9 cellular contexts compared by ENCODE assay signal in the genomic region with DNA sequence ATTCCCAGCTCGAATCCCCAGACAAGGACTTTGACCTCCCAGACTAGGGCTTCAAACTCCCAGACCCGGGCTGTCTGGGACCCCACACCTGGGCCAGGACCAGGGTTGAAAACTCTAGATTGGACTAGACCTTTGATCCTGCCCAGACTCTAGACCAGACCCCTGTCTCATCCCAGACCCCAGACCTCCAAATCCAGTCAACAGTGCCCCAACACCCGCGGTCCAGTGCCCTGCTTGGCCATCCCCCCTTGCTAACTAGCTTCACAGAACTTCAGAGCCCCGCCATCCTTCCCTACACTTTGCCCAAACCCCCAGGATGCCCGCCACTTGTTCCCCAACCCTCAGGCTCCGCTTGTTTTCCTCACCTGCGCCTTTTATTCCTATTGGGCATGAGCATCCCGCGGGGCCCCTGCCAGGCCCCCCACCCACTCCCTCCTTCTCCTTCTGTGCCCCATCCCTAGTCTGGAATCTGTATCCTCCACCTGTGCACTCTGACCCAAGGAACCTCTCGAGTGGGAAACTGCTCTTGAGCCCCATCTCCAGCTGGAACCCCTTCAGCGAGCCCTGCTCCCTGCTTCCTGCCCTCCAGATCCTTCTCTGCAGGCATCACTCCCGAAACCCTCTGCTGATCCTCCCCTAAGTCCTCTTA. TPM values are rescaled to one million over a fixed set of nuclear protein-coding genes. Genes with fewer than 3 reads are reported as not detected.
DNase-seq lines count a peak whose midpoint lies in the region; ATAC-seq, FAIRE-seq and TF ChIP-seq lines count a peak whose summit lies in the region.
"Had no signal": no experiment of that assay in that cellular context is flagged by ENCODE, and none has a peak within 500 bp of the region (broad histone marks: within the 10 kb centered on the region; RNA-seq: fewer than 3 reads in every experiment).

No MANE protein-coding gene starts in this region.

- CTCF ChIA-PET in activated CD4-positive, alpha-beta T cell treated with anti-CD3 and anti-CD28 coated beads for 36 hours (lab: Charles Lee), result interaction anchor here (1.0 to 4.3 kb wide), 5 partner anchors 10 to 88 kb away, joined by 3 to 47 read pairs (median 8); partner anchors contain the start of gene IFRD2

- H3K4me1 ChIP-seq in kidney (ENCODE audit: control insufficient read depth in 1 of 2, insufficient read depth in 1 of 2, low read depth in 1 of 2, low read length in 2 of 2), result peaks cover 18 to 48% of the 10 kb centered on the region in 2 donors

- no peak for FAIRE-seq in kidney (lab: Jason Lieb, UNC)

- peak overlapping the region; percentile 77 to 93 for H3K4me3 ChIP-seq in kidney (ENCODE audit: low read length in 2 of 2)

- H3K27ac ChIP-seq in kidney (ENCODE audit: low read depth in 2 of 2, low read length in 2 of 2) (peak overlapping the region; percentile 89 to 93), substantia nigra (ENCODE audit: low read depth, low read length, poor library complexity, severe bottlenecking) (peak overlapping the region; percentile 88)

- H3K4me3 Mint-ChIP-seq in activated CD4-positive, alpha-beta T cell treated with anti-CD3 and anti-CD28 coated beads for 36 hours, result peak overlapping the region; percentile 90
- peak overlapping the region; percentile 100 for H3K4me3 Mint-ChIP-seq in activated naive CD8-positive, alpha-beta T cell treated with anti-CD3 and anti-CD28 coated beads, Interleukin-2, amount 10 ng/mL, durations not matched to agents 7 days and 5 days

- H3K36me3 Mint-ChIP-seq in activated CD4-positive, alpha-beta T cell treated with anti-CD3 and anti-CD28 coated beads for 36 hours (ENCODE audit: low read depth), result peaks cover 22% of the 10 kb centered on the region
- peaks cover 16% of the 10 kb centered on the region for H3K36me3 Mint-ChIP-seq in activated naive CD8-positive, alpha-beta T cell treated with anti-CD3 and anti-CD28 coated beads, Interleukin-2, amount 10 ng/mL, durations not matched to agents 7 days and 5 days

- no peak for DNase-seq in activated CD4-positive, alpha-beta T cell treated with anti-CD3 and anti-CD28 coated beads for 36 hours
- no peak for DNase-seq in activated CD4-positive, alpha-beta T cell treated with anti-CD3 and anti-CD28 coated beads for 4 hours
- DNase-seq in activated naive CD8-positive, alpha-beta T cell treated with anti-CD3 and anti-CD28 coated beads, Interleukin-2, amount 10 ng/mL, durations not matched to agents 7 days and 5 days, result no peak
- DNase-seq in kidney (peak; percentile 60), substantia nigra (lab: John Stamatoyannopoulos, UW) (no peak), NCI-H2196 treated with DMSO at 0.1 percent for 48 hours (lab: John Stamatoyannopoulos, UW; ENCODE audit: unreplicated experiment) (no peak), iPS-NIHi11 (ENCODE audit: low spot score) (no peak)

- no peak for TF ChIP-seq CTCF in kidney (IDR thresholded peaks at IDR 0.05; ENCODE audit: borderline replicate concordance, extremely low read depth, insufficient read depth)

- H3K27me3 Mint-ChIP-seq in activated CD4-positive, alpha-beta T cell treated with anti-CD3 and anti-CD28 coated beads for 36 hours, result no peaks in the 10 kb centered on the region
- H3K27me3 Mint-ChIP-seq in activated naive CD8-positive, alpha-beta T cell treated with anti-CD3 and anti-CD28 coated beads, Interleukin-2, amount 10 ng/mL, durations not matched to agents 7 days and 5 days, result no peaks in the 10 kb centered on the region

- peaks cover 38% of the 10 kb centered on the region for H3K4me1 Mint-ChIP-seq in activated CD4-positive, alpha-beta T cell treated with anti-CD3 and anti-CD28 coated beads for 36 hours
- peaks cover 27% of the 10 kb centered on the region for H3K4me1 Mint-ChIP-seq in activated naive CD8-positive, alpha-beta T cell treated with anti-CD3 and anti-CD28 coated beads, Interleukin-2, amount 10 ng/mL, durations not matched to agents 7 days and 5 days

- peak overlapping the region; percentile 96 for H3K27ac Mint-ChIP-seq in activated CD4-positive, alpha-beta T cell treated with anti-CD3 and anti-CD28 coated beads for 36 hours
- H3K27ac Mint-ChIP-seq in activated naive CD8-positive, alpha-beta T cell treated with anti-CD3 and anti-CD28 coated beads, Interleukin-2, amount 10 ng/mL, durations not matched to agents 7 days and 5 days, result peak overlapping the region; percentile 99

- H3K9me3 ChIP-seq in kidney (ENCODE audit: control insufficient read depth in 1 of 2, low read length in 2 of 2), result no peaks in the 10 kb centered on the region

- H3K9me3 Mint-ChIP-seq in activated CD4-positive, alpha-beta T cell treated with anti-CD3 and anti-CD28 coated beads for 36 hours (ENCODE audit: low read depth), result no peaks in the 10 kb centered on the region
- no peaks in the 10 kb centered on the region for H3K9me3 Mint-ChIP-seq in activated naive CD8-positive, alpha-beta T cell treated with anti-CD3 and anti-CD28 coated beads, Interleukin-2, amount 10 ng/mL, durations not matched to agents 7 days and 5 days

- POLR2A ChIA-PET in activated CD4-positive, alpha-beta T cell treated with anti-CD3 and anti-CD28 coated beads for 36 hours (lab: Charles Lee), result interaction anchor here (1.1 kb wide), 1 partner anchor 14 kb away, joined by 5 read pairs; no protein-coding TSS in a partner anchor
- POLR2A ChIA-PET in activated naive CD8-positive, alpha-beta T cell treated with anti-CD3 and anti-CD28 coated beads, Interleukin-2, amount 10 ng/mL, durations not matched to agents 7 days and 5 days (lab: Charles Lee), result interaction anchor here (0.6 to 3.4 kb wide), 10 partner anchors 9 to 1264 kb away, joined by 3 to 48 read pairs (median 6); partner anchors contain the start of genes CISH, DCAF1 and RASSF1

- no peaks in the 10 kb centered on the region for H3K36me3 ChIP-seq in kidney (ENCODE audit: control insufficient read depth in 1 of 2, insufficient read depth in 2 of 2, low read length in 2 of 2)

- no peak for ATAC-seq in activated CD4-positive, alpha-beta T cell treated with anti-CD3 and anti-CD28 coated beads for 36 hours
- no peak for ATAC-seq in activated naive CD8-positive, alpha-beta T cell treated with anti-CD3 and anti-CD28 coated beads, Interleukin-2, amount 10 ng/mL, durations not matched to agents 7 days and 5 days (ENCODE audit: low read depth)
- ATAC-seq in HG03159 (IDR thresholded peaks at IDR 0.05; ENCODE audit: unreplicated experiment), result no peak

- intact Hi-C loops in activated CD4-positive, alpha-beta T cell treated with anti-CD3 and anti-CD28 coated beads for 36 hours (cut with DNase I, micrococcal nuclease), result loop anchor here (1.0 to 5.0 kb wide), 12 partner anchors 9 to 1216 kb away; partner anchors contain the start of genes APEH (in 1 of the 2), CISH (in 1 of the 2), DAG1 (in 1 of the 2) and GMPPB (in 1 of the 2)
- intact Hi-C loops in kidney (cut with DNase I), result no loop called here

- peak overlapping the region; percentile 76 to 95 for H3K9ac ChIP-seq in kidney (ENCODE audit: low read length in 2 of 2)

RNA-seq across cellular contexts. Expression of gene GNAI2, which starts 0.6 kb away (rescaled TPM):
- 100 to 1,000 TPM; 280 to 341 TPM for total RNA-seq in activated CD4-positive, alpha-beta T cell treated with anti-CD3 and anti-CD28 coated beads for 36 hours
- total RNA-seq in activated naive CD8-positive, alpha-beta T cell treated with anti-CD3 and anti-CD28 coated beads, Interleukin-2, amount 10 ng/mL, durations not matched to agents 7 days and 5 days, result 100 to 1,000 TPM; 435 to 448 TPM
- 245 TPM for total RNA-seq in kidney
- 141 TPM for polyA plus RNA-seq in kidney (ENCODE audit: insufficient read depth, low read depth, low replicate concordance)

RNA-seq across cellular contexts. Expression of gene SLC38A3, which starts 31.5 kb away (rescaled TPM):
- under 1 TPM in 1 of 2 experiments, not detected in 1; 0.12 TPM for total RNA-seq in activated CD4-positive, alpha-beta T cell treated with anti-CD3 and anti-CD28 coated beads for 36 hours
- total RNA-seq in activated naive CD8-positive, alpha-beta T cell treated with anti-CD3 and anti-CD28 coated beads, Interleukin-2, amount 10 ng/mL, durations not matched to agents 7 days and 5 days, result not detected
- total RNA-seq in kidney, result 1.6 TPM
- 4.2 TPM for polyA plus RNA-seq in kidney (ENCODE audit: insufficient read depth, low read depth, low replicate concordance)

RNA-seq across cellular contexts. Expression of gene SEMA3B, which starts 32.3 kb away (rescaled TPM):
- total RNA-seq in activated CD4-positive, alpha-beta T cell treated with anti-CD3 and anti-CD28 coated beads for 36 hours, result 1 to 10 TPM; 1.6 to 2.1 TPM
- 1 to 10 TPM in 1 of 2 experiments, under 1 TPM in 1; 0.36 to 1.0 TPM for total RNA-seq in activated naive CD8-positive, alpha-beta T cell treated with anti-CD3 and anti-CD28 coated beads, Interleukin-2, amount 10 ng/mL, durations not matched to agents 7 days and 5 days
- 96.1 TPM for total RNA-seq in kidney
- 99.9 TPM for polyA plus RNA-seq in kidney (ENCODE audit: insufficient read depth, low read depth, low replicate concordance)

RNA-seq across cellular contexts. Expression of gene LSMEM2, which starts 42.3 kb away (rescaled TPM):
- not detected for total RNA-seq in activated CD4-positive, alpha-beta T cell treated with anti-CD3 and anti-CD28 coated beads for 36 hours
- not detected for total RNA-seq in activated naive CD8-positive, alpha-beta T cell treated with anti-CD3 and anti-CD28 coated beads, Interleukin-2, amount 10 ng/mL, durations not matched to agents 7 days and 5 days
- total RNA-seq in kidney, result 0.22 TPM
- 0.62 TPM for polyA plus RNA-seq in kidney (ENCODE audit: insufficient read depth, low read depth, low replicate concordance)
- total RNA-seq: LHCN-M2 had no signal

RNA-seq across cellular contexts. Expression of gene GNAT1, which starts 45.2 kb away (rescaled TPM):
- total RNA-seq in activated CD4-positive, alpha-beta T cell treated with anti-CD3 and anti-CD28 coated beads for 36 hours, result under 1 TPM in 1 of 2 experiments, not detected in 1; 0.14 TPM
- total RNA-seq in activated naive CD8-positive, alpha-beta T cell treated with anti-CD3 and anti-CD28 coated beads, Interleukin-2, amount 10 ng/mL, durations not matched to agents 7 days and 5 days, result not detected
- total RNA-seq in kidney, result not detected
- not detected for polyA plus RNA-seq in kidney (ENCODE audit: insufficient read depth, low read depth, low replicate concordance)
- total RNA-seq: LHCN-M2 had no signal

Comparison
In these comparisons a context has a peak if more than half of its experiments do, and no peak if none do; other contexts are left out.
1. RNA of gene SEMA3B, which starts 32.3 kb away (total RNA-seq): 96.1 TPM in kidney (single experiment); 1.6 to 2.1 TPM in activated CD4-positive, alpha-beta T cell treated with anti-CD3 and anti-CD28 coated beads for 36 hours and 0.36 to 1.0 TPM in activated naive CD8-positive, alpha-beta T cell treated with anti-CD3 and anti-CD28 coated beads, Interleukin-2, amount 10 ng/mL, durations not matched to agents 7 days and 5 days; every median in the first group is over 10 times any median in the second.